11 cellular contexts compared by ENCODE assay signal in genomic region chr10:132394936-132395703, GRCh38. TPM values are rescaled to one million over a fixed set of nuclear protein-coding genes. Genes with fewer than 3 reads are reported as not detected.
DNase-seq lines count a peak whose midpoint lies in the region; ATAC-seq and TF ChIP-seq lines count a peak whose summit lies in the region.
"Had no signal": no experiment of that assay in that cellular context is flagged by ENCODE, and none has a peak within 500 bp of the region (broad histone marks: within the 10 kb centered on the region; RNA-seq: fewer than 3 reads in every experiment).

No MANE protein-coding gene starts in this region.

- no peaks in the 10 kb centered on the region for H3K9me3 ChIP-seq in tibial artery

- H3K27me3 Mint-ChIP-seq in activated T-cell treated with anti-CD3 and anti-CD28 coated beads, Interleukin-2, amount 50 U/mL, for 24 hours = no peaks in the 10 kb centered on the region
- H3K27me3 Mint-ChIP-seq in effector memory CD8-positive, alpha-beta T cell = no peaks in the 10 kb centered on the region
- H3K27me3 Mint-ChIP-seq in naive B cell = no peaks in the 10 kb centered on the region

- no peak for DNase-seq in activated T-cell treated with anti-CD3 and anti-CD28 coated beads, Interleukin-2, amount 50 U/mL, for 24 hours
- no peak for DNase-seq in activated T-cell treated with anti-CD3 and anti-CD28 coated beads, Interleukin-2, amount 50 U/mL, for 1 hour
- no peak for DNase-seq in effector memory CD8-positive, alpha-beta T cell
- no peak for DNase-seq in naive B cell
- no peak for DNase-seq in tibial artery
- no peak for DNase-seq in RKO (ENCODE audit: low spot score)
- DNase-seq in AG08395 (ENCODE audit: low spot score) = no peak
- no peak for DNase-seq in D341Med (ENCODE audit: low spot score)
- DNase-seq: cerebellar nuclear complex, NCI-H446 had no signal

- intact Hi-C loops in tibial artery (cut with DNase I; ENCODE audit: low total_unique reads) = loop anchor here (2.0 to 10.0 kb wide), 4 partner anchors 58 to 250 kb away; partner anchors contain the start of gene LRRC27

- H3K27ac Mint-ChIP-seq in activated T-cell treated with anti-CD3 and anti-CD28 coated beads, Interleukin-2, amount 50 U/mL, for 24 hours = no peak overlapping the region
- H3K27ac Mint-ChIP-seq in effector memory CD8-positive, alpha-beta T cell = peak overlapping the region; percentile 32 to 87
- H3K27ac Mint-ChIP-seq in naive B cell = peak overlapping the region; percentile 78 to 95 (median 88)
- H3K27ac Mint-ChIP-seq: WTC11 had no signal

- no peak for TF ChIP-seq CTCF in tibial artery (IDR thresholded peaks at IDR 0.05)

- H3K36me3 ChIP-seq in tibial artery = no peaks in the 10 kb centered on the region

- H3K27ac ChIP-seq in tibial artery = peak overlapping the region; percentile 84 to 98

- H3K36me3 Mint-ChIP-seq in activated T-cell treated with anti-CD3 and anti-CD28 coated beads, Interleukin-2, amount 50 U/mL, for 24 hours (ENCODE audit: low read depth) = no peaks in the 10 kb centered on the region
- peaks cover 24% of the 10 kb centered on the region for H3K36me3 Mint-ChIP-seq in effector memory CD8-positive, alpha-beta T cell (ENCODE audit: insufficient read depth)
- no peaks in the 10 kb centered on the region for H3K36me3 Mint-ChIP-seq in naive B cell
- H3K36me3 Mint-ChIP-seq: WTC11 had no signal

- peaks cover 5% of the 10 kb centered on the region for H3K9me3 Mint-ChIP-seq in activated T-cell treated with anti-CD3 and anti-CD28 coated beads, Interleukin-2, amount 50 U/mL, for 24 hours
- peaks cover 7 to 12% of the 10 kb centered on the region in 2 donors for H3K9me3 Mint-ChIP-seq in effector memory CD8-positive, alpha-beta T cell
- H3K9me3 Mint-ChIP-seq in naive B cell = peaks cover 0 to 9% (median 0%) of the 10 kb centered on the region in 7 donors

- peaks cover 18% of the 10 kb centered on the region for H3K4me1 Mint-ChIP-seq in activated T-cell treated with anti-CD3 and anti-CD28 coated beads, Interleukin-2, amount 50 U/mL, for 24 hours (ENCODE audit: low read depth)
- H3K4me1 Mint-ChIP-seq in effector memory CD8-positive, alpha-beta T cell (ENCODE audit: low read depth in 2 of 2) = peaks cover 29 to 30% of the 10 kb centered on the region in 2 donors
- peaks cover 43 to 62% (median 56%) of the 10 kb centered on the region in 3 donors for H3K4me1 Mint-ChIP-seq in naive B cell

- H3K4me3 ChIP-seq in tibial artery = peak overlapping the region; percentile 98 to 99

- H3K4me3 Mint-ChIP-seq in activated T-cell treated with anti-CD3 and anti-CD28 coated beads, Interleukin-2, amount 50 U/mL, for 24 hours = peak overlapping the region; percentile 23
- H3K4me3 Mint-ChIP-seq in effector memory CD8-positive, alpha-beta T cell = peak overlapping the region; percentile 38 to 47
- H3K4me3 Mint-ChIP-seq in naive B cell = peak overlapping the region; percentile 70 to 91 (median 78)
- H3K4me3 Mint-ChIP-seq: WTC11 had no signal

- ATAC-seq in effector memory CD8-positive, alpha-beta T cell (replicated peaks) = no peak
- no peak for ATAC-seq in naive B cell (ENCODE audit: low read depth in 2 of 2)

- peaks cover 0 to 44% (median 29%) of the 10 kb centered on the region in 4 donors for H3K4me1 ChIP-seq in tibial artery

- H3K27me3 ChIP-seq in tibial artery = no peaks in the 10 kb centered on the region

RNA-seq across cellular contexts. Expression of gene PWWP2B, which starts 1.9 kb away (rescaled TPM):
- 10 to 100 TPM in 1 of 6 donors, 1 to 10 TPM in 5; 3.3 to 10.3 (median 6.2) TPM for polyA plus RNA-seq in naive B cell (ENCODE audit: low read depth in 6 of 6)

Comparison
In these comparisons a context has a peak if more than half of its experiments do, and no peak if none do; other contexts are left out.
1. H3K4me3 Mint-ChIP-seq: peak in every context shown above with its lines; median percentile 78 in naive B cell; 42 in effector memory CD8-positive, alpha-beta T cell; 23 in activated T-cell treated with anti-CD3 and anti-CD28 coated beads, Interleukin-2, amount 50 U/mL, for 24 hours.